In the genomic region with DNA sequence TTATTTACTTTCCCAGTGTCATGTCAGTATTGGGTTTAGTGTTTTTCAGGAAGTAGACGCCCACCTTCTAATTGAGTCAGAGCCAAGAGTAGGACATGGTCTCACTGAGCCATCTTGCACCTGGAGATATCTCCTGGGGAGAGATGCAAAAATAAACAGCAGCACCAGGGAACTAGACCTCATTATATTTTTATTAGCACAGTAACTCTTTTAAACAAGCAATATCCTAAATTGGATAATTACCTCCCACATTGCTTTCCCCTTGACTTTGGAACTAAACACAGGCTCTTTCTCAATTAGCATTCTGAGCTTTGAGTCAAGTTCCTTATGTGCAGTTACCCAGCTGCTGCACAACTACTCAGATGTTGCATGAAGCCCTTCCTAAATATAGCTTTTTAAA, we compare ENCODE assay signal across 13 cellular contexts.
DNase-seq lines count a peak whose midpoint lies in the region; ATAC-seq and TF ChIP-seq lines count a peak whose summit lies in the region.
"Had no signal": no experiment of that assay in that cellular context is flagged by ENCODE, and none has a peak within 500 bp of the region (broad histone marks: within the 10 kb centered on the region; RNA-seq: fewer than 3 reads in every experiment).

No MANE protein-coding gene starts in this region.

- POLR2A ChIA-PET in SK-N-SH (lab: Yijun Ruan, JAX) = no interaction called here

- H3K9me3 ChIP-seq in upper lobe of right lung (no peaks in the 10 kb centered on the region), SK-N-SH (no peaks in the 10 kb centered on the region)
- H3K9me3 ChIP-seq: A549, esophagus muscularis mucosa, right atrium auricular region had no signal

- no peak overlapping the region for H2AFZ ChIP-seq in SK-N-SH (ENCODE audit: low read depth)

- H3K36me3 ChIP-seq in upper lobe of right lung (no peaks in the 10 kb centered on the region), SK-N-SH (replicated peaks in 1 of 2; ENCODE audit: control insufficient read depth in 1 of 2, insufficient read depth in 2 of 2, low read length in 1 of 2) (no peaks in the 10 kb centered on the region)
- H3K36me3 ChIP-seq: esophagus muscularis mucosa, right atrium auricular region had no signal

- H3K4me1 ChIP-seq in upper lobe of right lung (no peaks in the 10 kb centered on the region), SK-N-SH (ENCODE audit: control insufficient read depth in 1 of 2, insufficient read depth in 2 of 2, low read depth in 1 of 2, low read length in 1 of 2) (peaks cover 0 to 29% of the 10 kb centered on the region in 2 experiments)
- H3K4me1 ChIP-seq: right atrium auricular region had no signal

- H3K4me2 ChIP-seq in SK-N-SH = no peak overlapping the region
- H3K4me2 ChIP-seq: A549 had no signal

- H4K20me1 ChIP-seq in SK-N-SH (ENCODE audit: insufficient read depth) = no peaks in the 10 kb centered on the region

- CTCF ChIA-PET in SK-N-SH (lab: Yijun Ruan, JAX) = no interaction called here

- TF ChIP-seq RAD21 in SK-N-SH (IDR thresholded peaks at IDR 0.05; ENCODE audit: low read length) = no peak

- H3K79me2 ChIP-seq in SK-N-SH (ENCODE audit: insufficient read depth) = no peaks in the 10 kb centered on the region

- H3K4me3 ChIP-seq in upper lobe of right lung (no peak overlapping the region), SK-N-SH (ENCODE audit: low read depth in 2 of 2, low read length in 1 of 2) (no peak overlapping the region)
- H3K4me3 ChIP-seq: A549, esophagus muscularis mucosa, right atrium auricular region had no signal

- ATAC-seq in upper lobe of right lung = peak; percentile 33
- ATAC-seq in HG03571 (IDR thresholded peaks at IDR 0.05; ENCODE audit: unreplicated experiment) = no peak
- ATAC-seq: A549 had no signal

- H3K27me3 ChIP-seq in upper lobe of right lung (no peaks in the 10 kb centered on the region), SK-N-SH (ENCODE audit: insufficient read depth) (no peaks in the 10 kb centered on the region)
- H3K27me3 ChIP-seq: esophagus muscularis mucosa, right atrium auricular region had no signal

- no peaks in the 10 kb centered on the region for H3K9me2 ChIP-seq in SK-N-SH

- no peak overlapping the region for H3K9ac ChIP-seq in SK-N-SH

- H3K27ac ChIP-seq in upper lobe of right lung (no peak overlapping the region), SK-N-SH (ENCODE audit: low read depth in 2 of 2, low read length in 1 of 2) (peak overlapping the region in 1 of 2 experiments; percentile 13; a peak in 1 of 4 replicates)
- H3K27ac ChIP-seq: A549, esophagus muscularis mucosa, right atrium auricular region had no signal

- intact Hi-C loops in upper lobe of right lung (cut with DNase I) = no loop called here

- TF ChIP-seq CTCF in upper lobe of right lung (IDR thresholded peaks at IDR 0.05) = no peak
- TF ChIP-seq CTCF in SK-N-SH (IDR thresholded peaks at IDR 0.05) = no peak

- WGBS in SK-N-SH (ENCODE audit: low lambda C conversion rate) = 77% methylated on average over 1 of the region's 1 CpG

- H3F3A ChIP-seq in SK-N-SH (replicated peaks; ENCODE audit: insufficient read depth) = no peaks in the 10 kb centered on the region

- DNase-seq in NCI-H510A treated with DMSO at 0.1 percent for 48 hours (lab: John Stamatoyannopoulos, UW) = peak; percentile 45
- no peak for DNase-seq in NCI-H510A (lab: John Stamatoyannopoulos, UW)
- peak; percentile 85 for DNase-seq in NCI-H2171 treated with DMSO at 0.1 percent for 48 hours (lab: John Stamatoyannopoulos, UW)
- DNase-seq in brain pericyte (ENCODE audit: low read depth, low spot score) = peak; percentile 45
- no peak for DNase-seq in upper lobe of right lung
- no peak for DNase-seq in SK-N-SH
- no peak for DNase-seq in OCI-M1 (lab: John Stamatoyannopoulos, UW)
- DNase-seq: activated CD4-positive, alpha-beta T cell treated with anti-CD3 and anti-CD28 coated beads for 4 hours; H7 had no signal

- no peak for TF ChIP-seq EP300 in SK-N-SH (IDR thresholded peaks at IDR 0.05; ENCODE audit: borderline replicate concordance in 1 of 2, low read depth in 1 of 2, low read length in 1 of 2)

TF ChIP-seq in SK-N-SH, 30 proteins besides CTCF, POLR2A, EP300 and RAD21:
- TF ChIP-seq, protein P1, sequence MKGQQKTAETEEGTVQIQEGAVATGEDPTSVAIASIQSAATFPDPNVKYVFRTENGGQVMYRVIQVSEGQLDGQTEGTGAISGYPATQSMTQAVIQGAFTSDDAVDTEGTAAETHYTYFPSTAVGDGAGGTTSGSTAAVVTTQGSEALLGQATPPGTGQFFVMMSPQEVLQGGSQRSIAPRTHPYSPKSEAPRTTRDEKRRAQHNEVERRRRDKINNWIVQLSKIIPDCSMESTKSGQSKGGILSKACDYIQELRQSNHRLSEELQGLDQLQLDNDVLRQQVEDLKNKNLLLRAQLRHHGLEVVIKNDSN (IDR thresholded peaks at IDR 0.05; ENCODE audit: borderline replicate concordance, low read depth) = no peak
- TF ChIP-seq, protein P2, sequence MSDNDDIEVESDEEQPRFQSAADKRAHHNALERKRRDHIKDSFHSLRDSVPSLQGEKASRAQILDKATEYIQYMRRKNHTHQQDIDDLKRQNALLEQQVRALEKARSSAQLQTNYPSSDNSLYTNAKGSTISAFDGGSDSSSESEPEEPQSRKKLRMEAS (IDR thresholded peaks at IDR 0.05; ENCODE audit: low read depth) = no peak
- TF ChIP-seq RCOR1 (IDR thresholded peaks at IDR 0.05; ENCODE audit: low read length) (no peak), SMC3 (IDR thresholded peaks at IDR 0.05; ENCODE audit: low read depth, low read length) (no peak), NRF1 (IDR thresholded peaks at IDR 0.05; ENCODE audit: low read depth, low read length) (no peak), POLR2AphosphoS5 (IDR thresholded peaks at IDR 0.05; ENCODE audit: low read depth, low read length) (no peak), RFX5 (IDR thresholded peaks at IDR 0.05; ENCODE audit: low read length) (no peak)
- TF ChIP-seq, protein P3, sequence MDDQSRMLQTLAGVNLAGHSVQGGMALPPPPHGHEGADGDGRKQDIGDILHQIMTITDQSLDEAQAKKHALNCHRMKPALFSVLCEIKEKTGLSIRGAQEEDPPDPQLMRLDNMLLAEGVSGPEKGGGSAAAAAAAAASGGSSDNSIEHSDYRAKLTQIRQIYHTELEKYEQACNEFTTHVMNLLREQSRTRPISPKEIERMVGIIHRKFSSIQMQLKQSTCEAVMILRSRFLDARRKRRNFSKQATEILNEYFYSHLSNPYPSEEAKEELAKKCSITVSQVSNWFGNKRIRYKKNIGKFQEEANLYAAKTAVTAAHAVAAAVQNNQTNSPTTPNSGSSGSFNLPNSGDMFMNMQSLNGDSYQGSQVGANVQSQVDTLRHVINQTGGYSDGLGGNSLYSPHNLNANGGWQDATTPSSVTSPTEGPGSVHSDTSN (IDR thresholded peaks at IDR 0.05) = no peak

Comparison
In these comparisons a context has a peak if more than half of its experiments do, and no peak if none do; other contexts are left out.
1. DNase-seq: peak in NCI-H510A treated with DMSO at 0.1 percent for 48 hours (single experiment), NCI-H2171 treated with DMSO at 0.1 percent for 48 hours (single experiment) and brain pericyte (single experiment); none in NCI-H510A (single experiment), upper lobe of right lung (single experiment), SK-N-SH (single experiment) and OCI-M1 (single experiment).